Comparison of ENCODE assay signal across 18 cellular contexts in genomic region chr5:132907161-132907560, GRCh38. TPM values are rescaled to one million over a fixed set of nuclear protein-coding genes. Genes with fewer than 3 reads are reported as not detected.
DNase-seq lines count a peak whose midpoint lies in the region; ATAC-seq, FAIRE-seq and TF ChIP-seq lines count a peak whose summit lies in the region.
"Had no signal": no experiment of that assay in that cellular context is flagged by ENCODE, and none has a peak within 500 bp of the region (broad histone marks: within the 10 kb centered on the region; RNA-seq: fewer than 3 reads in every experiment).

No MANE protein-coding gene starts in this region.

- intact Hi-C loops in K562 (cut with micrococcal nuclease): no loop called here

- no peaks in the 10 kb centered on the region for H4K20me1 ChIP-seq in K562 (replicated peaks; ENCODE audit: control insufficient read depth, insufficient read depth, low read length)

- 58% methylated on average over 2 of the region's 2 CpGs for WGBS in K562 (ENCODE audit: insufficient coverage, low coverage, missing lambda C conversion rate)

- no peak overlapping the region for H3K9ac ChIP-seq in K562 (ENCODE audit: insufficient read depth in 1 of 2, low read depth in 2 of 2, low read length in 2 of 2)
- H3K9ac ChIP-seq: SK-N-SH had no signal

- POLR2A ChIA-PET in K562 (lab: Yijun Ruan, JAX): interaction anchor here (0.6 to 1.3 kb wide), 4 partner anchors 11 to 411 kb away, joined by 3 read pairs; no protein-coding TSS in a partner anchor

- no peaks in the 10 kb centered on the region for H3K9me3 ChIP-seq in K562 (replicated peaks; ENCODE audit: control insufficient read depth, insufficient read depth, low read depth, low read length)
- H3K9me3 ChIP-seq: SK-N-SH had no signal

- no peak overlapping the region for H3K4me2 ChIP-seq in K562 (ENCODE audit: insufficient read depth, low read length)
- H3K4me2 ChIP-seq: SK-N-SH had no signal

- peak; percentile 63 for ATAC-seq in K562
- ATAC-seq in HG03095 (IDR thresholded peaks at IDR 0.05; ENCODE audit: unreplicated experiment): no peak

- CTCF ChIA-PET in K562 (lab: Yijun Ruan, JAX; ENCODE audit: low intra/inter-chr PET ratio): no interaction called here

- H3K36me3 ChIP-seq in K562 (ENCODE audit: control insufficient read depth, insufficient read depth, low read length): peaks cover 41% of the 10 kb centered on the region

- no peaks in the 10 kb centered on the region for H3K27me3 ChIP-seq in K562 (ENCODE audit: control insufficient read depth in 2 of 2, insufficient read depth in 2 of 2, low read length in 2 of 2)

- no peaks in the 10 kb centered on the region for H3K9me1 ChIP-seq in K562 (ENCODE audit: control insufficient read depth, insufficient read depth, low read length)

- no peak overlapping the region for H2AFZ ChIP-seq in K562 (ENCODE audit: low read depth, low read length)

- H3K4me1 ChIP-seq in K562 (replicated peaks in 1 of 2; ENCODE audit: control insufficient read depth in 2 of 2, insufficient read depth in 2 of 2, low read length in 2 of 2): peaks cover 0 to 10% of the 10 kb centered on the region in 2 experiments; a peak in 2 of 5 replicates

- peaks cover 11% of the 10 kb centered on the region; the same call in 2 of the 3 replicates for H3K79me2 ChIP-seq in K562 (ENCODE audit: control insufficient read depth, insufficient read depth, low read length)

- no TSS peak for BruUV-seq in K562 (replicated peaks; lab: Mats Ljungman, UMichigan)

- DNase-seq in Caki2 (ENCODE audit: low read depth) (peak; percentile 2), HT1080 (ENCODE audit: low read depth) (peak; percentile 9), K562 (ENCODE audit: extremely low read depth in 1 of 4, low spot score in 3 of 4) (peak in 2 of 4 experiments; percentile 14), lung microvascular endothelial cell (ENCODE audit: low read depth in 2 of 2) (peak; percentile 33 to 79), NCI-H2196 (lab: John Stamatoyannopoulos, UW; ENCODE audit: unreplicated experiment) (no peak), hepatic stellate cell (ENCODE audit: low spot score) (no peak), NCI-H446 (lab: John Stamatoyannopoulos, UW) (no peak)
- DNase-seq: DMS153, Karpas-422, NCI-H1105 treated with DMSO at 0.1 percent for 48 hours, NCI-H2029, NCI-H2171, SHP77, SK-N-SH had no signal

- no peak for TF ChIP-seq RAD21 in K562 (CRISPR knock-in tag; conservative IDR thresholded peaks at IDR 0.05 in 1 of 2, IDR thresholded peaks at IDR 0.05 in 1 of 2)

- H3K4me3 ChIP-seq in K562: no peak overlapping the region

- no peak for TF ChIP-seq EP300 in K562 (IDR thresholded peaks at IDR 0.05; ENCODE audit: low read length)

- peak overlapping the region; percentile 3; the same call in 1 of the 3 replicates for H3K27ac ChIP-seq in K562 (ENCODE audit: extremely low read depth, low read depth, low read length)
- H3K27ac ChIP-seq: C4-2B had no signal

- peak; percentile 58 for FAIRE-seq in K562 (lab: Jason Lieb, UNC)
- FAIRE-seq: H1, RCC 7860 had no signal

- in situ Hi-C loops in Caki2 (cut with HindIII; ENCODE audit: low pct_unique_long_range_greater_than_20kb, low sequenced_read_pairs) (no loop called here), K562 (cut with MboI) (no loop called here)

- TF ChIP-seq CTCF in K562 (IDR thresholded peaks at IDR 0.05 in 2 of 3, conservative IDR thresholded peaks at IDR 0.05 in 1 of 3; ENCODE audit: insufficient read depth in 2 of 3, low read depth in 1 of 3, low read length in 3 of 3): no peak

- TF ChIP-seq POLR2A in K562 (conservative IDR thresholded peaks at IDR 0.05): no peak

RNA-seq across cellular contexts. Expression of gene LEAP2, which starts 33.7 kb away (rescaled TPM):
- total RNA-seq in Caki2 (2014; rRNA removed; shearing (Covaris generic); ENCODE audit: low replicate concordance): not detected in 2 replicates
- 0.21 and 0.77 TPM in 2 replicates for total RNA-seq in HT1080 (2014; rRNA removed; shearing (Covaris generic))
- polyA plus RNA-seq in HT1080 (2015; cell fraction: cytosol; rRNA removed): 0.09 and 0.21 TPM in 2 replicates
- 3.6 and 4.2 TPM in 2 replicates for polyA plus RNA-seq in HT1080 (2015; cell fraction: nucleus; rRNA removed)
- total RNA-seq in K562 (2011; cell fraction: chromatin; rRNA removed; ENCODE audit: low replicate concordance): 15.5 and 22.5 TPM in 2 replicates
- total RNA-seq in K562 (2011; cell fraction: nucleolus; rRNA removed): 9.0 and 10.5 TPM in 2 replicates
- 14.2 and 21.1 TPM in 2 replicates for total RNA-seq in K562 (2011; cell fraction: nucleoplasm; rRNA removed)
- total RNA-seq in K562 (2014; rRNA removed): 1.1 and 2.2 TPM in 2 replicates
- total RNA-seq in K562 (2014; rRNA removed; fragmentation: Illumina TruSeq; extraction: Trizol): 2.8 TPM in 2 replicates
- total RNA-seq in K562 (2015; rRNA removed; fragmentation: Illumina TruSeq; extraction: Trizol): 2.9 and 3.1 TPM in 2 replicates
- total RNA-seq in K562 (2021): 1.8 and 2.0 TPM in 2 replicates
- 4.9 and 5.6 TPM in 2 replicates for polyA plus RNA-seq in K562 (2011; rRNA removed)
- 0.82 and 2.1 TPM in 2 replicates for polyA plus RNA-seq in K562 (2011; cell fraction: cytosol; rRNA removed)
- polyA plus RNA-seq in K562 (2011; cell fraction: nucleus; rRNA removed): 20.8 and 21.9 TPM in 2 replicates
- 1.3 and 1.4 TPM in 2 replicates for polyA plus RNA-seq in K562 (2012)
- 2.0 and 2.5 TPM in 2 replicates for polyA plus RNA-seq in K562 (2014; fragmentation: Illumina TruSeq; extraction: Trizol)
- 1 to 10 TPM; 2.0 to 2.9 TPM for polyA plus RNA-seq in K562 (2014; fragmentation: Nextera tagmentation; extraction: Ambion mirVana)
- polyA plus RNA-seq in K562 (2014; rRNA removed): 2.3 and 2.4 TPM in 2 replicates
- polyA minus RNA-seq in K562 (2011; rRNA and poly(A)+ RNA removed): 3.3 and 5.2 TPM in 2 replicates
- polyA minus RNA-seq in K562 (2011; cell fraction: cytosol; rRNA and poly(A)+ RNA removed): 0.57 and 1.4 TPM in 2 replicates
- 3.6 and 5.9 TPM in 2 replicates for polyA minus RNA-seq in K562 (2011; cell fraction: nucleus; rRNA and poly(A)+ RNA removed)
- under 0.01 TPM in 1 of 2 replicates, not detected in the other for total RNA-seq in lung microvascular endothelial cell

RNA-seq across cellular contexts. Expression of gene UQCRQ, which starts 40.7 kb away (rescaled TPM):
- total RNA-seq in Caki2 (2014; rRNA removed; shearing (Covaris generic); ENCODE audit: low replicate concordance): 254 and 303 TPM in 2 replicates
- total RNA-seq in HT1080 (2014; rRNA removed; shearing (Covaris generic)): 201 and 373 TPM in 2 replicates
- 176 and 307 TPM in 2 replicates for polyA plus RNA-seq in HT1080 (2015; cell fraction: cytosol; rRNA removed)
- polyA plus RNA-seq in HT1080 (2015; cell fraction: nucleus; rRNA removed): 75.7 and 109 TPM in 2 replicates
- total RNA-seq in K562 (2011; cell fraction: chromatin; rRNA removed; ENCODE audit: low replicate concordance): 72.2 and 104 TPM in 2 replicates
- total RNA-seq in K562 (2011; cell fraction: nucleolus; rRNA removed): 114 and 128 TPM in 2 replicates
- 118 and 129 TPM in 2 replicates for total RNA-seq in K562 (2011; cell fraction: nucleoplasm; rRNA removed)
- 307 and 353 TPM in 2 replicates for total RNA-seq in K562 (2014; rRNA removed)
- total RNA-seq in K562 (2014; rRNA removed; fragmentation: Illumina TruSeq; extraction: Trizol): 641 and 716 TPM in 2 replicates
- 334 and 373 TPM in 2 replicates for total RNA-seq in K562 (2015; rRNA removed; fragmentation: Illumina TruSeq; extraction: Trizol)
- total RNA-seq in K562 (2021): 888 and 1,004 TPM in 2 replicates
- polyA plus RNA-seq in K562 (2011; rRNA removed): 813 and 883 TPM in 2 replicates
- polyA plus RNA-seq in K562 (2011; cell fraction: cytosol; rRNA removed): 439 and 559 TPM in 2 replicates
- 273 and 303 TPM in 2 replicates for polyA plus RNA-seq in K562 (2011; cell fraction: nucleus; rRNA removed)
- polyA plus RNA-seq in K562 (2012): 351 and 842 TPM in 2 replicates
- 235 and 336 TPM in 2 replicates for polyA plus RNA-seq in K562 (2014; fragmentation: Illumina TruSeq; extraction: Trizol)
- polyA plus RNA-seq in K562 (2014; fragmentation: Nextera tagmentation; extraction: Ambion mirVana): 1,000 to 10,000 TPM; 2,318 to 2,421 TPM
- 883 and 917 TPM in 2 replicates for polyA plus RNA-seq in K562 (2014; rRNA removed)
- polyA minus RNA-seq in K562 (2011; rRNA and poly(A)+ RNA removed): 61.8 and 67.0 TPM in 2 replicates
- 54.0 and 70.0 TPM in 2 replicates for polyA minus RNA-seq in K562 (2011; cell fraction: cytosol; rRNA and poly(A)+ RNA removed)
- 59.4 and 82.3 TPM in 2 replicates for polyA minus RNA-seq in K562 (2011; cell fraction: nucleus; rRNA and poly(A)+ RNA removed)
- total RNA-seq in lung microvascular endothelial cell: 91.5 and 111 TPM in 2 replicates

RNA-seq across cellular contexts. Expression of gene GDF9, which starts 40.9 kb away (rescaled TPM):
- 0.30 TPM in 1 of 2 replicates, not detected in the other for total RNA-seq in Caki2 (2014; rRNA removed; shearing (Covaris generic); ENCODE audit: low replicate concordance)
- total RNA-seq in HT1080 (2014; rRNA removed; shearing (Covaris generic)): 0.21 TPM in 1 of 2 replicates, not detected in the other
- polyA plus RNA-seq in HT1080 (2015; cell fraction: cytosol; rRNA removed): 0.29 and 0.34 TPM in 2 replicates
- polyA plus RNA-seq in HT1080 (2015; cell fraction: nucleus; rRNA removed): 0.67 and 0.91 TPM in 2 replicates
- 0.25 and 1.1 TPM in 2 replicates for total RNA-seq in K562 (2011; cell fraction: chromatin; rRNA removed; ENCODE audit: low replicate concordance)
- 0.17 and 0.39 TPM in 2 replicates for total RNA-seq in K562 (2011; cell fraction: nucleolus; rRNA removed)
- 0.44 and 0.69 TPM in 2 replicates for total RNA-seq in K562 (2011; cell fraction: nucleoplasm; rRNA removed)
- total RNA-seq in K562 (2014; rRNA removed) (0.12 TPM in 1 of 2 replicates, not detected in the other), K562 (2014; rRNA removed; fragmentation: Illumina TruSeq; extraction: Trizol) (0.13 and 0.18 TPM in 2 replicates), K562 (2015; rRNA removed; fragmentation: Illumina TruSeq; extraction: Trizol) (0.15 and 0.18 TPM in 2 replicates), K562 (2021) (0.20 and 0.22 TPM in 2 replicates), lung microvascular endothelial cell (not detected in 2 replicates)
- polyA plus RNA-seq in K562 (2011; rRNA removed) (0.70 and 1.1 TPM in 2 replicates), K562 (2014; fragmentation: Illumina TruSeq; extraction: Trizol) (0.28 and 0.37 TPM in 2 replicates), K562 (2014; fragmentation: Nextera tagmentation; extraction: Ambion mirVana) (under 1 TPM; 0.10 to 0.15 TPM), K562 (2014; rRNA removed) (0.27 and 0.66 TPM in 2 replicates)
- polyA plus RNA-seq in K562 (2011; cell fraction: cytosol; rRNA removed): 0.30 and 0.52 TPM in 2 replicates
- polyA plus RNA-seq in K562 (2011; cell fraction: nucleus; rRNA removed): 0.68 and 1.2 TPM in 2 replicates
- 0.22 and 0.35 TPM in 2 replicates for polyA plus RNA-seq in K562 (2012)
- polyA minus RNA-seq in K562 (2011; rRNA and poly(A)+ RNA removed): 0.39 and 0.45 TPM in 2 replicates
- polyA minus RNA-seq in K562 (2011; cell fraction: cytosol; rRNA and poly(A)+ RNA removed): not detected in 2 replicates
- 0.78 TPM in 1 of 2 replicates, not detected in the other for polyA minus RNA-seq in K562 (2011; cell fraction: nucleus; rRNA and poly(A)+ RNA removed)
- total RNA-seq: H1 had no signal

RNA-seq across cellular contexts. Expression of gene AFF4, which starts 56.3 kb away (rescaled TPM):
- total RNA-seq in Caki2 (2014; rRNA removed; shearing (Covaris generic); ENCODE audit: low replicate concordance): 11.5 and 12.7 TPM in 2 replicates
- 20.0 and 26.7 TPM in 2 replicates for total RNA-seq in HT1080 (2014; rRNA removed; shearing (Covaris generic))
- 18.0 and 27.2 TPM in 2 replicates for polyA plus RNA-seq in HT1080 (2015; cell fraction: cytosol; rRNA removed)
- 36.8 and 39.8 TPM in 2 replicates for polyA plus RNA-seq in HT1080 (2015; cell fraction: nucleus; rRNA removed)
- total RNA-seq in K562 (2011; cell fraction: chromatin; rRNA removed; ENCODE audit: low replicate concordance): 90.2 and 159 TPM in 2 replicates
- 22.8 and 25.4 TPM in 2 replicates for total RNA-seq in K562 (2011; cell fraction: nucleolus; rRNA removed)
- total RNA-seq in K562 (2011; cell fraction: nucleoplasm; rRNA removed): 48.5 and 81.4 TPM in 2 replicates
- total RNA-seq in K562 (2014; rRNA removed) (9.9 and 11.3 TPM in 2 replicates), K562 (2014; rRNA removed; fragmentation: Illumina TruSeq; extraction: Trizol) (19.9 and 21.4 TPM in 2 replicates), K562 (2015; rRNA removed; fragmentation: Illumina TruSeq; extraction: Trizol) (17.9 and 18.9 TPM in 2 replicates), K562 (2021) (22.5 and 25.8 TPM in 2 replicates), lung microvascular endothelial cell (19.8 and 20.4 TPM in 2 replicates)
- polyA plus RNA-seq in K562 (2011; rRNA removed) (14.2 and 20.7 TPM in 2 replicates), K562 (2014; fragmentation: Illumina TruSeq; extraction: Trizol) (17.0 and 19.6 TPM in 2 replicates), K562 (2014; fragmentation: Nextera tagmentation; extraction: Ambion mirVana) (1 to 10 TPM; 1.7 to 3.6 TPM), K562 (2014; rRNA removed) (7.9 and 9.0 TPM in 2 replicates)
- 8.5 and 10.0 TPM in 2 replicates for polyA plus RNA-seq in K562 (2011; cell fraction: cytosol; rRNA removed)
- 28.6 and 30.9 TPM in 2 replicates for polyA plus RNA-seq in K562 (2011; cell fraction: nucleus; rRNA removed)
- 12.1 and 17.1 TPM in 2 replicates for polyA plus RNA-seq in K562 (2012)
- 36.7 and 38.9 TPM in 2 replicates for polyA minus RNA-seq in K562 (2011; rRNA and poly(A)+ RNA removed)
- polyA minus RNA-seq in K562 (2011; cell fraction: cytosol; rRNA and poly(A)+ RNA removed): 21.8 and 26.6 TPM in 2 replicates
- polyA minus RNA-seq in K562 (2011; cell fraction: nucleus; rRNA and poly(A)+ RNA removed): 20.3 and 38.2 TPM in 2 replicates

Comparison
In these comparisons a context has a peak if more than half of its experiments do, and no peak if none do; other contexts are left out.
1. DNase-seq: peak in Caki2 (single experiment), HT1080 (single experiment) and lung microvascular endothelial cell (2 of 2); none in NCI-H2196 (single experiment), hepatic stellate cell (single experiment) and NCI-H446 (0 of 2).